ENCODE assay signal across 12 cellular contexts in genomic region chr3:54243262-54243931, GRCh38.
DNase-seq lines count a peak whose midpoint lies in the region; ATAC-seq and TF ChIP-seq lines count a peak whose summit lies in the region.
"Had no signal": no experiment of that assay in that cellular context is flagged by ENCODE, and none has a peak within 500 bp of the region (broad histone marks: within the 10 kb centered on the region; RNA-seq: fewer than 3 reads in every experiment).

No MANE protein-coding gene starts in this region.

- in situ Hi-C loops in Panc1 (cut with HindIII; ENCODE audit: low pct_unique_long_range_greater_than_20kb, low sequenced_read_pairs), result no loop called here

- WGBS in hepatocyte (ENCODE audit: low lambda C conversion rate, missing lambda C conversion rate), result 67% methylated on average over 10 of the region's 10 CpGs

- CTCF ChIA-PET in Panc1 (lab: Charles Lee), result interaction anchor here (0.6 kb wide), 1 partner anchor 182 kb away, joined by 3 read pairs; no protein-coding TSS in a partner anchor

- TF ChIP-seq CTCF in left ventricle myocardium inferior (IDR thresholded peaks at IDR 0.05; ENCODE audit: borderline replicate concordance) (no peak), Panc1 (IDR thresholded peaks at IDR 0.05) (no peak), hepatocyte (IDR thresholded peaks at IDR 0.05; ENCODE audit: poor library complexity) (no peak)

- ATAC-seq in Right ventricle myocardium superior (ENCODE audit: poor library complexity) (no peak), Panc1 (peak; percentile 80), GM21526 (IDR thresholded peaks at IDR 0.05; ENCODE audit: low FRiP score, unreplicated experiment) (no peak)

- H3K9me2 ChIP-seq in hepatocyte (replicated peaks; ENCODE audit: insufficient read depth), result no peaks in the 10 kb centered on the region

- no peaks in the 10 kb centered on the region for H3K27me3 ChIP-seq in left ventricle myocardium inferior (ENCODE audit: low read depth)
- no peaks in the 10 kb centered on the region for H3K27me3 ChIP-seq in Panc1 (ENCODE audit: control insufficient read depth, insufficient read depth, low read length)
- H3K27me3 ChIP-seq in hepatocyte, result peaks cover 3% of the 10 kb centered on the region
- H3K27me3 ChIP-seq: BLaER1 had no signal

- no peaks in the 10 kb centered on the region for H4K20me1 ChIP-seq in hepatocyte (ENCODE audit: insufficient read depth, poor library complexity, severe bottlenecking)
- H4K20me1 ChIP-seq: BLaER1 had no signal

- POLR2A ChIA-PET in Panc1 (lab: Charles Lee), result no interaction called here

- H3K36me3 ChIP-seq in left ventricle myocardium inferior (no peaks in the 10 kb centered on the region), Panc1 (ENCODE audit: control insufficient read depth, insufficient read depth, low read length) (no peaks in the 10 kb centered on the region), hepatocyte (replicated peaks; ENCODE audit: insufficient read depth, low read depth) (no peaks in the 10 kb centered on the region)
- H3K36me3 ChIP-seq: BLaER1 had no signal

- H3K4me3 ChIP-seq in left ventricle myocardium inferior, result peak overlapping the region; percentile 37
- H3K4me3 ChIP-seq in Panc1 (ENCODE audit: low read depth in 2 of 2, low read length in 2 of 2), result peak overlapping the region; percentile 33 to 58
- no peak overlapping the region for H3K4me3 ChIP-seq in hepatocyte
- H3K4me3 ChIP-seq: BLaER1 had no signal

- H2AFZ ChIP-seq in hepatocyte, result no peak overlapping the region

- H3K4me2 ChIP-seq in hepatocyte, result peak overlapping the region; percentile 41
- H3K4me2 ChIP-seq: BLaER1 had no signal

- intact Hi-C loops in left ventricle myocardium inferior (cut with micrococcal nuclease), result no loop called here
- intact Hi-C loops in Right ventricle myocardium superior (cut with DNase I), result no loop called here
- intact Hi-C loops in Panc1 (cut with micrococcal nuclease; ENCODE audit: unreplicated experiment), result no loop called here

- no peak overlapping the region for H3K27ac ChIP-seq in left ventricle myocardium inferior (replicated peaks)
- H3K27ac ChIP-seq in Panc1 (ENCODE audit: low read length), result no peak overlapping the region
- no peak overlapping the region for H3K27ac ChIP-seq in hepatocyte
- H3K27ac ChIP-seq: BLaER1 had no signal

- H3K79me2 ChIP-seq in hepatocyte, result no peaks in the 10 kb centered on the region

- H3K9me3 ChIP-seq in left ventricle myocardium inferior (replicated peaks) (peaks cover 12% of the 10 kb centered on the region), Panc1 (ENCODE audit: control insufficient read depth, insufficient read depth, low read depth, low read length) (no peaks in the 10 kb centered on the region), hepatocyte (ENCODE audit: low read depth) (no peaks in the 10 kb centered on the region)
- H3K9me3 ChIP-seq: BLaER1 had no signal

- no TSS peak for BruUV-seq in Panc1 (replicated peaks; lab: Mats Ljungman, UMichigan)

- no peaks in the 10 kb centered on the region for H3K4me1 ChIP-seq in left ventricle myocardium inferior
- H3K4me1 ChIP-seq in Panc1 (ENCODE audit: control insufficient read depth, insufficient read depth, low read length), result no peaks in the 10 kb centered on the region
- H3K4me1 ChIP-seq in hepatocyte (ENCODE audit: insufficient read depth), result no peaks in the 10 kb centered on the region
- H3K4me1 ChIP-seq: BLaER1 had no signal

- DNase-seq in left ventricle myocardium inferior, result no peak
- DNase-seq in Right ventricle myocardium superior, result no peak
- DNase-seq in Panc1 (ENCODE audit: low read depth, low spot score), result no peak
- no peak for DNase-seq in hepatocyte (ENCODE audit: low spot score)
- DNase-seq in activated CD8-positive, alpha-beta memory T cell treated with anti-CD3 and anti-CD28 coated beads for 24 hours, result no peak
- no peak for DNase-seq in 8988T
- DNase-seq in medulla oblongata (ENCODE audit: extremely low spot score), result no peak
- DNase-seq: activated T-cell treated with anti-CD3 and anti-CD28 coated beads, Interleukin-2, amount 50 U/mL, for 24 hours; KBM-7; left cardiac atrium had no signal
